11 cellular contexts compared by ENCODE assay signal in genomic region chr14:95140060-95140858, GRCh38. TPM values are rescaled to one million over a fixed set of nuclear protein-coding genes. Genes with fewer than 3 reads are reported as not detected.
DNase-seq lines count a peak whose midpoint lies in the region; ATAC-seq, FAIRE-seq and TF ChIP-seq lines count a peak whose summit lies in the region.
"Had no signal": no experiment of that assay in that cellular context is flagged by ENCODE, and none has a peak within 500 bp of the region (broad histone marks: within the 10 kb centered on the region; RNA-seq: fewer than 3 reads in every experiment).

No MANE protein-coding gene starts in this region.

- TF ChIP-seq POLR2A in GM12878 (IDR thresholded peaks at IDR 0.05; ENCODE audit: low read depth, low read length), result no peak

- no peak overlapping the region for H3K4me3 Mint-ChIP-seq in mesothelial cell of epicardium

- H3K27me3 ChIP-seq in ACC112 (ENCODE audit: insufficient read depth, low read length), result no peaks in the 10 kb centered on the region
- H3K27me3 ChIP-seq in GM12878 (replicated peaks in 1 of 2; ENCODE audit: control insufficient read depth in 2 of 2, insufficient read depth in 2 of 2, low read length in 1 of 2), result no peaks in the 10 kb centered on the region
- H3K27me3 ChIP-seq: right lobe of liver, suprapubic skin had no signal

- H3K27ac ChIP-seq in ACC112 (ENCODE audit: low read depth, low read length) (peak overlapping the region; percentile 13), GM12878 (ENCODE audit: control insufficient read depth, insufficient read depth) (peak overlapping the region; percentile 56)
- H3K27ac ChIP-seq: suprapubic skin had no signal

- H3K9me3 Mint-ChIP-seq in mesothelial cell of epicardium, result peaks cover 8% of the 10 kb centered on the region

- CTCF ChIA-PET in GM12878 (lab: Yijun Ruan, JAX), result interaction anchor here (0.7 to 1.3 kb wide), 5 partner anchors 10 to 222 kb away, joined by 3 read pairs; no protein-coding TSS in a partner anchor
- CTCF ChIA-PET in GM10248 (lab: Yijun Ruan, JAX), result interaction anchor here (1.0 kb wide), 1 partner anchor 23 kb away, joined by 3 read pairs; no protein-coding TSS in a partner anchor

- no peak overlapping the region for H3K9ac ChIP-seq in GM12878 (ENCODE audit: control insufficient read depth, insufficient read depth, low read length)

- ATAC-seq in GM12878 (peak; percentile 47), HG02870 (IDR thresholded peaks at IDR 0.05; ENCODE audit: unreplicated experiment) (no peak)

- RAD21 ChIA-PET in GM12878 (lab: Charles Lee; ENCODE audit: unreplicated experiment), result interaction anchor here (0.7 to 1.0 kb wide), 3 partner anchors 9 to 56 kb away, joined by 3 to 4 read pairs (median 3); no protein-coding TSS in a partner anchor

- H3K36me3 Mint-ChIP-seq in mesothelial cell of epicardium, result peaks cover 7% of the 10 kb centered on the region

- TF ChIP-seq CTCF in GM12878 (IDR thresholded peaks at IDR 0.05 in 2 of 3, conservative IDR thresholded peaks at IDR 0.05 in 1 of 3; ENCODE audit: control insufficient read depth in 2 of 3, extremely low read depth in 1 of 3, insufficient read depth in 1 of 3, low read depth in 3 of 3, low read length in 3 of 3) (no peak), mesothelial cell of epicardium (IDR thresholded peaks at IDR 0.05; ENCODE audit: unreplicated experiment) (no peak), GM10248 (IDR thresholded peaks at IDR 0.05; ENCODE audit: control extremely low read depth, extremely low read depth, low read depth, missing control alignments) (no peak)

- BruUV-seq in GM12878 (replicated peaks; lab: Mats Ljungman, UMichigan), result no TSS peak

- peak overlapping the region; percentile 68 for H3K27ac Mint-ChIP-seq in mesothelial cell of epicardium

- H3K4me3 ChIP-seq in ACC112 (ENCODE audit: low read depth, low read length) (no peak overlapping the region), GM12878 (peak overlapping the region; percentile 23; the same call in 1 of the 2 replicates)
- H3K4me3 ChIP-seq: right lobe of liver, suprapubic skin had no signal

- POLR2A ChIA-PET in GM12878 (lab: Charles Lee) (interaction anchor here (1.1 to 1.4 kb wide), 2 partner anchors 10 to 17 kb away, joined by 3 to 6 read pairs; partner anchors contain the start of gene DICER1), GM10248 (lab: Yijun Ruan, JAX) (no interaction called here)

- peak overlapping the region; percentile 43 for H3K4me2 ChIP-seq in GM12878 (ENCODE audit: control insufficient read depth, insufficient read depth)

- DNase-seq in HCEC 1CT (peak; percentile 58), GM12878 (ENCODE audit: low read depth, low spot score) (no peak), mesothelial cell of epicardium (ENCODE audit: low spot score in 2 of 2, unreplicated experiment in 2 of 2) (no peak), GM10248 (ENCODE audit: extremely low spot score) (no peak), NCI-H510A (lab: John Stamatoyannopoulos, UW) (no peak)
- no peak for DNase-seq in stimulated activated CD8-positive, alpha-beta memory T cell treated with anti-CD3 and anti-CD28 coated beads, Interleukin-4, amount 100 ng/mL, for 48 hours
- DNase-seq: aorta, right lobe of liver had no signal

- peaks cover 4% of the 10 kb centered on the region for H3K9me3 ChIP-seq in GM12878 (replicated peaks; ENCODE audit: control insufficient read depth, insufficient read depth, low read length)

- H4K20me1 ChIP-seq in GM12878 (ENCODE audit: control insufficient read depth, insufficient read depth), result no peaks in the 10 kb centered on the region

- peaks cover 48% of the 10 kb centered on the region for H3K4me1 Mint-ChIP-seq in mesothelial cell of epicardium

- H3K4me1 ChIP-seq in ACC112 (ENCODE audit: control insufficient read depth, insufficient read depth, low read length, unreplicated experiment), result peaks cover 38% of the 10 kb centered on the region
- peaks cover 22% of the 10 kb centered on the region; the same call in 1 of the 2 replicates for H3K4me1 ChIP-seq in GM12878 (ENCODE audit: control insufficient read depth, insufficient read depth, low read length)

- TF ChIP-seq RAD21 in GM12878 (IDR thresholded peaks at IDR 0.05; ENCODE audit: insufficient read depth, low read depth, low read length), result no peak

- WGBS in GM12878 (ENCODE audit: insufficient coverage, insufficient replicate concordance, low lambda C conversion rate, missing lambda C conversion rate), result 29% methylated on average over 5 of the region's 5 CpGs

- H2AFZ ChIP-seq in ACC112 (ENCODE audit: low read length, unreplicated experiment), result no peak overlapping the region
- H2AFZ ChIP-seq in GM12878 (ENCODE audit: control insufficient read depth, low read depth, low read length), result no peak overlapping the region

- intact Hi-C loops in GM12878 (cut with micrococcal nuclease; ENCODE audit: unreplicated experiment), result no loop called here

- no peaks in the 10 kb centered on the region for H3K27me3 Mint-ChIP-seq in mesothelial cell of epicardium (ENCODE audit: low read depth)

- TF ChIP-seq EP300 in GM12878 (IDR thresholded peaks at IDR 0.05; ENCODE audit: borderline replicate concordance in 1 of 2, control insufficient read depth in 1 of 2, low read depth in 2 of 2, low read length in 2 of 2), result no peak

- peaks cover 86% of the 10 kb centered on the region for H3K79me2 ChIP-seq in ACC112 (ENCODE audit: control insufficient read depth, insufficient read depth, low read length, unreplicated experiment)
- H3K79me2 ChIP-seq in GM12878 (ENCODE audit: control insufficient read depth, insufficient read depth, low read length), result peaks cover 80% of the 10 kb centered on the region

- SMC1A ChIA-PET in GM12878 (lab: Charles Lee; ENCODE audit: uncharacterized antibody, unreplicated experiment), result interaction anchor here (0.6 to 1.8 kb wide), 7 partner anchors 10 to 178 kb away, joined by 3 to 13 read pairs (median 4); no protein-coding TSS in a partner anchor

- no peak for FAIRE-seq in GM12878 (lab: Jason Lieb, UNC)

- in situ Hi-C loops in GM12878 (cut with MboI), result no loop called here

- H3K36me3 ChIP-seq in ACC112 (ENCODE audit: insufficient read depth, low read length) (no peaks in the 10 kb centered on the region), GM12878 (ENCODE audit: control insufficient read depth in 2 of 2, insufficient read depth in 2 of 2, low read length in 1 of 2) (peaks cover 0 to 9% of the 10 kb centered on the region in 2 experiments; a peak in 1 of 4 replicates)
- H3K36me3 ChIP-seq: right lobe of liver, suprapubic skin had no signal

TF ChIP-seq in GM12878, 131 proteins besides CTCF, POLR2A, EP300 and RAD21:
- TF ChIP-seq SPI1 (IDR thresholded peaks at IDR 0.05; ENCODE audit: borderline replicate concordance, insufficient read depth, low read depth, low read length) (peak; percentile 47; the same call in 1 of the 2 replicates), USF1 (IDR thresholded peaks at IDR 0.05; ENCODE audit: borderline replicate concordance, extremely low read length, insufficient read depth, low read depth, low read length) (no peak)

RNA-seq across cellular contexts. Expression of gene DICER1, which starts 17.1 kb away (rescaled TPM):
- total RNA-seq in GM12878 (2013; cell fraction: nucleolus; rRNA removed), result 246 and 321 TPM in 2 replicates
- 69.4 and 86.8 TPM in 2 replicates for total RNA-seq in GM12878 (2014; rRNA removed)
- total RNA-seq in GM12878 (2014; rRNA removed; fragmentation: Illumina TruSeq; extraction: Trizol), result 42.8 and 46.1 TPM in 2 replicates
- 47.9 and 51.9 TPM in 2 replicates for total RNA-seq in GM12878 (2021)
- 19.6 TPM for polyA plus RNA-seq in GM12878 (2011; ENCODE audit: low read depth)
- polyA plus RNA-seq in GM12878 (2011; rRNA removed), result 70.8 and 85.7 TPM in 2 replicates
- polyA plus RNA-seq in GM12878 (2011; cell fraction: cytosol; rRNA removed), result 26.8 and 32.2 TPM in 2 replicates
- 67.8 and 75.4 TPM in 2 replicates for polyA plus RNA-seq in GM12878 (2011; cell fraction: nucleus; rRNA removed)
- polyA plus RNA-seq in GM12878 (2012), result 18.2 and 18.4 TPM in 2 replicates
- 43.1 and 43.6 TPM in 2 replicates for polyA plus RNA-seq in GM12878 (2014; fragmentation: Illumina TruSeq; extraction: Trizol)
- 1 to 10 TPM; 6.8 to 9.8 TPM for polyA plus RNA-seq in GM12878 (2014; fragmentation: Nextera tagmentation; extraction: Ambion mirVana)
- 22.2 and 28.7 TPM in 2 replicates for polyA plus RNA-seq in GM12878 (2014; rRNA removed)
- 10 to 100 TPM; 29.2 to 31.4 TPM for polyA plus RNA-seq in GM12878 (2016; fragmentation: Nextera tagmentation; extraction: Ambion mirVana)
- polyA minus RNA-seq in GM12878 (2011; rRNA and poly(A)+ RNA removed), result 83.1 and 96.8 TPM in 2 replicates
- polyA minus RNA-seq in GM12878 (2011; cell fraction: cytosol; rRNA and poly(A)+ RNA removed), result 27.8 and 30.6 TPM in 2 replicates
- 89.8 and 92.1 TPM in 2 replicates for polyA minus RNA-seq in GM12878 (2011; cell fraction: nucleus; rRNA and poly(A)+ RNA removed)
- 148 to 155 TPM (median 155 TPM) in 3 replicates for total RNA-seq in mesothelial cell of epicardium
